ENCODE assay signal across 23 cellular contexts in the genomic region with DNA sequence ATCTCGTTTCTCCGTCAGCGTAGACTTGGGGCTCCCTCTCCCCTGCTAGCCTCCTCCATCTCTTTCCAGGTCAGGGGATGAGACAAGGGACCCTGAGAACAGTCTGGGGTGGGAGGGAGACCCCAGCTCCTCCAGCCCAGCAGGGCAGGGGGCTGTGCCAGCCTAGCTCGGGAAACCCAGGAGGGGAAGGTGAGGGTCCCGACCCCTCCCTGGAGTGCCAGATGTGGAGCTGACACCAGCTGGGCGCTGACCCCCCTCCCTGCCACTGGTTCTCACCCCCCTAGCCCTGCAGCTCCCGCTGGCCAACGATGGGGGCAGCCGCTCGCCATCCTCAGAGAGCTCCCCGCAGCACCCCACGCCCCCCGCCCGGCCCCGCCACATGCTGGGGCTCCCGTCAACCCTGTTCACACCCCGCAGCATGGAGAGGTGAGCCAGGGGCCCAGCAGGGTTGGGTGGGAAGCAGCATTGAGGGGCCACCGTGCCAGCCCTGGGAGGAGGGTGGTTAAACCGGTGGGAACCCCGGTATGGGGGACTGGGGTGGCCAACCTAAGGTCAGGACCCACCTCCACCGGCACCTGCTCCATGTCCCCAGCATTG. TPM values are rescaled to one million over a fixed set of nuclear protein-coding genes. Genes with fewer than 3 reads are reported as not detected.
"Had no signal": no experiment of that assay in that cellular context is flagged by ENCODE, and none has a peak within 500 bp of the region (broad histone marks: within the 10 kb centered on the region; RNA-seq: fewer than 3 reads in every experiment).

No MANE protein-coding gene starts in this region.

- H3K4me3 Mint-ChIP-seq: natural killer cell treated with Interleukin-12 subunit alpha and Interleukin-12 subunit beta and Interleukin-15 and Interleukin-18, amount 100 ng/mL, for 72 hours; neural progenitor cell had no signal

- H3K27me3 ChIP-seq: upper lobe of right lung, vagina had no signal

- DNase-seq: cortex of kidney; effector CD8-positive, alpha-beta T cell; heart right ventricle; hypothalamus; mesenchymal stem cell; midbrain; occipital lobe; retina; small intestine; stimulated activated CD4-positive, alpha-beta T cell treated with anti-CD3 and anti-CD28 coated beads, Interleukin-2, amount 100 ng/mL, for 48 hours; stimulated activated naive CD4-positive, alpha-beta T cell treated with Interleukin-2 at 50 U/mL for 16 hours had no signal

- H3K9me3 Mint-ChIP-seq: natural killer cell treated with Interleukin-12 subunit alpha and Interleukin-12 subunit beta and Interleukin-15 and Interleukin-18, amount 100 ng/mL, for 72 hours; neural progenitor cell had no signal

- H3K27ac Mint-ChIP-seq: natural killer cell treated with Interleukin-12 subunit alpha and Interleukin-12 subunit beta and Interleukin-15 and Interleukin-18, amount 100 ng/mL, for 72 hours; neural progenitor cell had no signal

- H3K36me3 ChIP-seq: neural progenitor cell had no signal

- H3K9me3 ChIP-seq: heart right ventricle, left lung, psoas muscle, tibial artery, upper lobe of right lung, vagina had no signal

- FAIRE-seq: frontal cortex, islet of Langerhans, small intestine had no signal

- H3K9ac ChIP-seq: neural progenitor cell had no signal

- H3K4me3 ChIP-seq: dorsolateral prefrontal cortex, heart right ventricle, left lung, lung, neural progenitor cell, psoas muscle, tibial artery, upper lobe of right lung, vagina had no signal

- H3K4me2 ChIP-seq: neural progenitor cell had no signal

- H3K27ac ChIP-seq: dorsolateral prefrontal cortex, left lung, neural progenitor cell, psoas muscle, tibial artery, upper lobe of right lung, vagina had no signal

- H2AFZ ChIP-seq: neural progenitor cell had no signal

- ATAC-seq: left lung; natural killer cell treated with Interleukin-12 subunit alpha and Interleukin-12 subunit beta and Interleukin-15 and Interleukin-18, amount 100 ng/mL, for 72 hours; psoas muscle; upper lobe of right lung had no signal

- H3K27me3 Mint-ChIP-seq: natural killer cell treated with Interleukin-12 subunit alpha and Interleukin-12 subunit beta and Interleukin-15 and Interleukin-18, amount 100 ng/mL, for 72 hours had no signal

RNA-seq across cellular contexts. Expression of gene TGFBR3L, which starts 5.1 kb away (rescaled TPM):
- total RNA-seq: frontal cortex, occipital lobe had no signal
- polyA plus RNA-seq: fibroblast of lung had no signal

RNA-seq across cellular contexts. Expression of gene LRRC8E, which starts 21.3 kb away (rescaled TPM):
- total RNA-seq: frontal cortex; natural killer cell treated with Interleukin-12 subunit alpha and Interleukin-12 subunit beta and Interleukin-15 and Interleukin-18, amount 100 ng/mL, for 72 hours; occipital lobe had no signal
